ENCODE assay signal across 1 cellular context in the genomic region with DNA sequence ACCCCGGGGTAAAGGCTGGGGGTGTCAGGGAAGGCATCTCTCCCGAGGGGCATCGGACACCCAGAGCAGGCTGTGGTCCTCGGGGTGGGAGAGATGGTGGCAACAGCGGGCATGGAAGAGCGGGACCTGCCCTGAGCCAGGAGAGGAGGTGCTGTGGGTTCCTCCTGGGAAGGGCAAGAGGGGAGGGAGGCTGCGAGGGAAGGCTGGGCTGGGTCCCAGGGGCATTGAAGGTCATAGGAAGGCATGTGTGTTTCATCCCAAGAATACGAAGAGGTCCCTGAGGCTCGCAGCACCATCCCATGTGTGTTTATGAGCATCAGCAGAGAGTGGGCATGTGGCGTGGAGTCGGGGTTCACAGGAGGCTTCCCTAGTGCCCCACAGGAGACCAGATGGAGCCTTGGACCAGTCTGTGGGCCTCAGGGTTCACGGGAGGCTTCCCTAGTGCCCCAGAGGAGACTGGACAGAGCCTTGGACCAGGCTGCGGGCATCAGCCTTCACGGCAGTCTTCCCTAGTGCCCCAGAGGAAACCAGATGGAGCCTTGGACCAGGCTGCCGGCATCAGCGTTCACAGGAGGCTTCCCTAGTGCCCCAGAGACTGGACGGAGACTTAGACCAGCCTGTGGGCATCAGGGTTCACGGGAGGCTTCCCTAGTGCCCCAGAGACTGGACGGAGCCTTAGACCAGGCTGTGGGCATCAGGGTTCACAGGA.
TF ChIP-seq lines count a peak whose summit lies in the region.

No MANE protein-coding gene starts in this region.

TF ChIP-seq in H1, 55 proteins besides CTCF, POLR2A, EP300 and RAD21 (continued from another document):
- TF ChIP-seq ASH2L (IDR thresholded peaks at IDR 0.05; ENCODE audit: low read length) (no peak), ZNF274 (IDR thresholded peaks at IDR 0.05; ENCODE audit: borderline replicate concordance, extremely low read depth, low read length) (no peak), CHD2 (IDR thresholded peaks at IDR 0.05; ENCODE audit: low read length) (no peak), SP1 (IDR thresholded peaks at IDR 0.05; ENCODE audit: low read depth, low read length) (no peak), CBX8 (IDR thresholded peaks at IDR 0.05; ENCODE audit: borderline replicate concordance, low read depth, low read length) (no peak), CHD1 (IDR thresholded peaks at IDR 0.05; ENCODE audit: low read depth, low read length) (no peak), JUND (IDR thresholded peaks at IDR 0.05; ENCODE audit: low read length) (no peak), SRF (IDR thresholded peaks at IDR 0.05; ENCODE audit: low read depth, low read length) (no peak), EGR1 (IDR thresholded peaks at IDR 0.05; ENCODE audit: borderline replicate concordance, low read depth, low read length) (no peak), SIX5 (IDR thresholded peaks at IDR 0.05; ENCODE audit: low read depth, low read length) (no peak), TCF12 (IDR thresholded peaks at IDR 0.05; ENCODE audit: low read depth, low read length) (no peak)
- TF ChIP-seq, protein P1, sequence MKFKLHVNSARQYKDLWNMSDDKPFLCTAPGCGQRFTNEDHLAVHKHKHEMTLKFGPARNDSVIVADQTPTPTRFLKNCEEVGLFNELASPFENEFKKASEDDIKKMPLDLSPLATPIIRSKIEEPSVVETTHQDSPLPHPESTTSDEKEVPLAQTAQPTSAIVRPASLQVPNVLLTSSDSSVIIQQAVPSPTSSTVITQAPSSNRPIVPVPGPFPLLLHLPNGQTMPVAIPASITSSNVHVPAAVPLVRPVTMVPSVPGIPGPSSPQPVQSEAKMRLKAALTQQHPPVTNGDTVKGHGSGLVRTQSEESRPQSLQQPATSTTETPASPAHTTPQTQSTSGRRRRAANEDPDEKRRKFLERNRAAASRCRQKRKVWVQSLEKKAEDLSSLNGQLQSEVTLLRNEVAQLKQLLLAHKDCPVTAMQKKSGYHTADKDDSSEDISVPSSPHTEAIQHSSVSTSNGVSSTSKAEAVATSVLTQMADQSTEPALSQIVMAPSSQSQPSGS (IDR thresholded peaks at IDR 0.05; ENCODE audit: low read length), result no peak
